1 cellular context compared by ENCODE assay signal in genomic region chr17:45197555-45198334, GRCh38.
A peak's percentile ranks its signal among the peaks of the same experiment; 100 is the strongest.
TF ChIP-seq lines count a peak whose summit lies in the region.

No MANE protein-coding gene starts in this region.

TF ChIP-seq in HepG2, 621 proteins besides CTCF, POLR2A, EP300 and RAD21 (continued from another document and continues in another):
- no peak for TF ChIP-seq RERE (CRISPR knock-in tag; IDR thresholded peaks at IDR 0.05; ENCODE audit: low read depth)
- TF ChIP-seq GATA4 (IDR thresholded peaks at IDR 0.05; ENCODE audit: borderline replicate concordance, low read depth): no peak
- 0 out of 2 replicates have a peak, but pooled peaks have one; percentile 40 for TF ChIP-seq NFAT5 (CRISPR knock-in tag; IDR thresholded peaks at IDR 0.05)
- TF ChIP-seq ZNF335 (CRISPR knock-in tag; IDR thresholded peaks at IDR 0.05): no peak; the same call in 1 of the 2 replicates
- TF ChIP-seq ZNF547 (CRISPR knock-in tag; IDR thresholded peaks at IDR 0.05): peak; percentile 80
- TF ChIP-seq ETS1 (CRISPR knock-in tag; IDR thresholded peaks at IDR 0.05): peak; percentile 75; the same call in 1 of the 2 replicates
- no peak for TF ChIP-seq SMYD3 (CRISPR knock-in tag; IDR thresholded peaks at IDR 0.05)
- TF ChIP-seq DZIP1 (CRISPR knock-in tag; IDR thresholded peaks at IDR 0.05): peak; percentile 85; the same call in 1 of the 2 replicates
- 0 out of 2 replicates have a peak, but pooled peaks have one; percentile 9 for TF ChIP-seq ZNF644 (CRISPR knock-in tag; IDR thresholded peaks at IDR 0.05; ENCODE audit: low read depth)
- no peak for TF ChIP-seq CHD4 (IDR thresholded peaks at IDR 0.05; ENCODE audit: borderline replicate concordance, low read length)
- peak; percentile 85 for TF ChIP-seq HNRNPL (IDR thresholded peaks at IDR 0.05; ENCODE audit: low read depth, low read length)
- TF ChIP-seq ZNF777 (CRISPR knock-in tag; IDR thresholded peaks at IDR 0.05): 0 out of 2 replicates have a peak, but pooled peaks have one; percentile 39
- TF ChIP-seq ARID3A (IDR thresholded peaks at IDR 0.05; ENCODE audit: low read depth, low read length): peak; percentile 78
- no peak for TF ChIP-seq LCORL (IDR thresholded peaks at IDR 0.05)
- peak; percentile 89 for TF ChIP-seq LCORL (CRISPR knock-in tag; IDR thresholded peaks at IDR 0.05)
- TF ChIP-seq NR1H2 (CRISPR knock-in tag; IDR thresholded peaks at IDR 0.05; ENCODE audit: borderline replicate concordance, low read depth): no peak
- peak; percentile 96; the same call in 1 of the 2 replicates for TF ChIP-seq ZNF343 (CRISPR knock-in tag; IDR thresholded peaks at IDR 0.05)
- peak; percentile 93 for TF ChIP-seq ZNF333 (CRISPR knock-in tag; IDR thresholded peaks at IDR 0.05; ENCODE audit: borderline replicate concordance)
- TF ChIP-seq ELK4 (CRISPR knock-in tag; IDR thresholded peaks at IDR 0.05; ENCODE audit: borderline replicate concordance): no peak
- TF ChIP-seq SNAPC5 (CRISPR knock-in tag; IDR thresholded peaks at IDR 0.05; ENCODE audit: borderline replicate concordance): no peak
- TF ChIP-seq ZNF432 (CRISPR knock-in tag; IDR thresholded peaks at IDR 0.05; ENCODE audit: borderline replicate concordance): no peak
- peak; percentile 90 for TF ChIP-seq ELF3 (CRISPR knock-in tag; IDR thresholded peaks at IDR 0.05)
- peak; percentile 82 for TF ChIP-seq ZNF292 (CRISPR knock-in tag; IDR thresholded peaks at IDR 0.05; ENCODE audit: borderline replicate concordance, low read depth)
- TF ChIP-seq ZSCAN25 (CRISPR knock-in tag; IDR thresholded peaks at IDR 0.05): peak; percentile 84
- TF ChIP-seq ZNF205 (CRISPR knock-in tag; IDR thresholded peaks at IDR 0.05): peak; percentile 88; the same call in 1 of the 2 replicates
- peak; percentile 95 for TF ChIP-seq MAZ (IDR thresholded peaks at IDR 0.05; ENCODE audit: borderline replicate concordance, low read depth, low read length)
- peak; percentile 97 for TF ChIP-seq MAZ (CRISPR knock-in tag; IDR thresholded peaks at IDR 0.05; ENCODE audit: low read depth)
- TF ChIP-seq ZNF543 (CRISPR knock-in tag; IDR thresholded peaks at IDR 0.05): peak; percentile 98
- TF ChIP-seq HOXA3 (CRISPR knock-in tag; IDR thresholded peaks at IDR 0.05): peak; percentile 77
- peak; percentile 96 for TF ChIP-seq ZNF331 (CRISPR knock-in tag; IDR thresholded peaks at IDR 0.05)
- no peak; the same call in 1 of the 2 replicates for TF ChIP-seq E2F1 (CRISPR knock-in tag; IDR thresholded peaks at IDR 0.05)
- TF ChIP-seq E2F5 (CRISPR knock-in tag; conservative IDR thresholded peaks at IDR 0.05): no peak
- no peak for TF ChIP-seq LBX2 (CRISPR knock-in tag; IDR thresholded peaks at IDR 0.05; ENCODE audit: borderline replicate concordance)
- TF ChIP-seq ZNF350 (CRISPR knock-in tag; IDR thresholded peaks at IDR 0.05; ENCODE audit: borderline replicate concordance, low read depth): peak; percentile 97
- no peak for TF ChIP-seq ATAD3A (CRISPR knock-in tag; IDR thresholded peaks at IDR 0.05)
- TF ChIP-seq ZNF597 (CRISPR knock-in tag; IDR thresholded peaks at IDR 0.05): no peak
- TF ChIP-seq JUNB (CRISPR knock-in tag; IDR thresholded peaks at IDR 0.05; ENCODE audit: borderline replicate concordance): no peak
- no peak for TF ChIP-seq MBNL3 (CRISPR knock-in tag; conservative IDR thresholded peaks at IDR 0.05)
